1 cellular context compared by ENCODE assay signal in the genomic region with DNA sequence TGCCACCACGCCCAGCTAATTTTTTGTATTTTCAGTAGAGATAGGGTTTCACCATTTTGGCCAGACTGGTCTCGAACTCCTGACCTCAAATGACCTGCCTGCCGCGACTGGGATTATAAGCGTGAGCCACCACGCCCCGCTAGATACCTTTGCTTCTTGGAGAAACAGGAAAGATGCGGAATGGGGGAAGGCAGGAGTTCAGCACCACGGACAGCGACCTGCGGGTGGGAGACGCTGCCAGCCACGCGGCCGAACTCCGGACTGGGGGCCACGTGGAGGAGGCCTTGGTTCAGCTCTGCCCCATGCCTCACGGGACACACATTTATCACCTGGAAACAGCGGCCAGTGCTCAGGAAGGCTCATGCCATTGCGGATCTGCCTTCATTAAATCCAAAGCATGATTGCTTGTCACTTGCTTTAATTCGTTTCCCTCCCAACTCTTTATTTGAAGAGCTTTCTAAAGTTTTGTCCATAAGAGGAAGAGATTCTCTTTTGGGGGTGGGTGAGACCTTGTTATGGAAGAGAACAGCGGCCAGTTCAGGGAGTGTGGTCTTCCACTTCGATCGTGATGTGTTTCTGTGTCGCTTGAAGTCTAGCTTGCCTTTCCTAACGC.
TF ChIP-seq lines count a peak whose summit lies in the region.

No MANE protein-coding gene starts in this region.

TF ChIP-seq in HepG2, 621 proteins besides CTCF, POLR2A, EP300 and RAD21 (continued from another document and continues in another):
- TF ChIP-seq ZNF30 (CRISPR knock-in tag; IDR thresholded peaks at IDR 0.05) (0 out of 2 replicates have a peak, but pooled peaks have one; percentile 39), HNRNPH1 (optimal IDR thresholded peaks at IDR 0.05; ENCODE audit: low read depth, low read length) (no peak), ZNF569 (CRISPR knock-in tag; IDR thresholded peaks at IDR 0.05; ENCODE audit: borderline replicate concordance) (no peak), HNRNPLL (IDR thresholded peaks at IDR 0.05; ENCODE audit: low read depth, low read length, poor library complexity, severe bottlenecking) (no peak), THYN1 (CRISPR knock-in tag; IDR thresholded peaks at IDR 0.05; ENCODE audit: borderline replicate concordance, low read depth) (no peak), ZNF737 (CRISPR knock-in tag; IDR thresholded peaks at IDR 0.05; ENCODE audit: borderline replicate concordance) (peak; percentile 89; the same call in 1 of the 2 replicates), ZNF143 (CRISPR knock-in tag; IDR thresholded peaks at IDR 0.05) (peak; percentile 54; the same call in 1 of the 2 replicates), REXO4 (CRISPR knock-in tag; IDR thresholded peaks at IDR 0.05; ENCODE audit: borderline replicate concordance) (no peak), CCAR2 (optimal IDR thresholded peaks at IDR 0.05; ENCODE audit: low read depth, low read length) (no peak), ZNF546 (CRISPR knock-in tag; conservative IDR thresholded peaks at IDR 0.05) (peak; percentile 52; the same call in 1 of the 2 replicates), CAMTA2 (CRISPR knock-in tag; IDR thresholded peaks at IDR 0.05; ENCODE audit: borderline replicate concordance) (peak; percentile 92; the same call in 1 of the 2 replicates), RARA (CRISPR knock-in tag; IDR thresholded peaks at IDR 0.05) (peak; percentile 76), ZNF558 (CRISPR knock-in tag; IDR thresholded peaks at IDR 0.05; ENCODE audit: borderline replicate concordance) (peak; percentile 82; the same call in 1 of the 2 replicates), CEBPG (CRISPR knock-in tag; IDR thresholded peaks at IDR 0.05) (no peak), ZNF567 (CRISPR knock-in tag; IDR thresholded peaks at IDR 0.05; ENCODE audit: borderline replicate concordance) (no peak), HNF4A (CRISPR knock-in tag; IDR thresholded peaks at IDR 0.05) (peak; percentile 44), ZNF326 (CRISPR knock-in tag; IDR thresholded peaks at IDR 0.05; ENCODE audit: borderline replicate concordance) (no peak), STAT5B (CRISPR knock-in tag; IDR thresholded peaks at IDR 0.05) (peak; percentile 89), HMG20B (CRISPR knock-in tag; conservative IDR thresholded peaks at IDR 0.05) (peak; percentile 70), KDM1A (CRISPR knock-in tag; IDR thresholded peaks at IDR 0.05) (no peak), EHMT2 (IDR thresholded peaks at IDR 0.05; ENCODE audit: borderline replicate concordance, low read depth, low read length) (peak; percentile 98), GTF3A (CRISPR knock-in tag; conservative IDR thresholded peaks at IDR 0.05) (no peak), ZNF644 (CRISPR knock-in tag; IDR thresholded peaks at IDR 0.05; ENCODE audit: low read depth) (peak; percentile 54; the same call in 1 of the 2 replicates), EZH2 (conservative IDR thresholded peaks at IDR 0.05; ENCODE audit: low read depth, low read length) (no peak), AHR (CRISPR knock-in tag; IDR thresholded peaks at IDR 0.05) (peak; percentile 84; the same call in 1 of the 2 replicates), ZNF317 (CRISPR knock-in tag; IDR thresholded peaks at IDR 0.05) (peak; percentile 90), IRX3 (CRISPR knock-in tag; IDR thresholded peaks at IDR 0.05; ENCODE audit: borderline replicate concordance, low read depth) (peak; percentile 91), YEATS4 (CRISPR knock-in tag; IDR thresholded peaks at IDR 0.05; ENCODE audit: borderline replicate concordance) (0 out of 2 replicates have a peak, but pooled peaks have one; percentile 52), THAP11 (CRISPR knock-in tag; IDR thresholded peaks at IDR 0.05) (peak; percentile 78), HOXA9 (CRISPR knock-in tag; IDR thresholded peaks at IDR 0.05; ENCODE audit: borderline replicate concordance) (peak; percentile 92), HOXA3 (CRISPR knock-in tag; IDR thresholded peaks at IDR 0.05) (peak; percentile 82), RXRA (CRISPR knock-in tag; IDR thresholded peaks at IDR 0.05) (0 out of 2 replicates have a peak, but pooled peaks have one; percentile 26), ZNF260 (CRISPR knock-in tag; IDR thresholded peaks at IDR 0.05; ENCODE audit: borderline replicate concordance, low read depth) (no peak), BRCA1 (CRISPR knock-in tag; IDR thresholded peaks at IDR 0.05) (peak; percentile 93), ZNF766 (CRISPR knock-in tag; IDR thresholded peaks at IDR 0.05; ENCODE audit: borderline replicate concordance) (peak; percentile 91)
- TF ChIP-seq, protein P1, sequence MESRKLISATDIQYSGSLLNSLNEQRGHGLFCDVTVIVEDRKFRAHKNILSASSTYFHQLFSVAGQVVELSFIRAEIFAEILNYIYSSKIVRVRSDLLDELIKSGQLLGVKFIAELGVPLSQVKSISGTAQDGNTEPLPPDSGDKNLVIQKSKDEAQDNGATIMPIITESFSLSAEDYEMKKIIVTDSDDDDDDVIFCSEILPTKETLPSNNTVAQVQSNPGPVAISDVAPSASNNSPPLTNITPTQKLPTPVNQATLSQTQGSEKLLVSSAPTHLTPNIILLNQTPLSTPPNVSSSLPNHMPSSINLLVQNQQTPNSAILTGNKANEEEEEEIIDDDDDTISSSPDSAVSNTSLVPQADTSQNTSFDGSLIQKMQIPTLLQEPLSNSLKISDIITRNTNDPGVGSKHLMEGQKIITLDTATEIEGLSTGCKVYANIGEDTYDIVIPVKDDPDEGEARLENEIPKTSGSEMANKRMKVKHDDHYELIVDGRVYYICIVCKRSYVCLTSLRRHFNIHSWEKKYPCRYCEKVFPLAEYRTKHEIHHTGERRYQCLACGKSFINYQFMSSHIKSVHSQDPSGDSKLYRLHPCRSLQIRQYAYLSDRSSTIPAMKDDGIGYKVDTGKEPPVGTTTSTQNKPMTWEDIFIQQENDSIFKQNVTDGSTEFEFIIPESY (CRISPR knock-in tag; IDR thresholded peaks at IDR 0.05): peak; percentile 61
- TF ChIP-seq, protein P2, sequence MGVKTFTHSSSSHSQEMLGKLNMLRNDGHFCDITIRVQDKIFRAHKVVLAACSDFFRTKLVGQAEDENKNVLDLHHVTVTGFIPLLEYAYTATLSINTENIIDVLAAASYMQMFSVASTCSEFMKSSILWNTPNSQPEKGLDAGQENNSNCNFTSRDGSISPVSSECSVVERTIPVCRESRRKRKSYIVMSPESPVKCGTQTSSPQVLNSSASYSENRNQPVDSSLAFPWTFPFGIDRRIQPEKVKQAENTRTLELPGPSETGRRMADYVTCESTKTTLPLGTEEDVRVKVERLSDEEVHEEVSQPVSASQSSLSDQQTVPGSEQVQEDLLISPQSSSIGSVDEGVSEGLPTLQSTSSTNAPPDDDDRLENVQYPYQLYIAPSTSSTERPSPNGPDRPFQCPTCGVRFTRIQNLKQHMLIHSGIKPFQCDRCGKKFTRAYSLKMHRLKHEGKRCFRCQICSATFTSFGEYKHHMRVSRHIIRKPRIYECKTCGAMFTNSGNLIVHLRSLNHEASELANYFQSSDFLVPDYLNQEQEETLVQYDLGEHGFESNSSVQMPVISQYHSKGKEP (CRISPR knock-in tag; IDR thresholded peaks at IDR 0.05): peak; percentile 98
- TF ChIP-seq, protein P3, sequence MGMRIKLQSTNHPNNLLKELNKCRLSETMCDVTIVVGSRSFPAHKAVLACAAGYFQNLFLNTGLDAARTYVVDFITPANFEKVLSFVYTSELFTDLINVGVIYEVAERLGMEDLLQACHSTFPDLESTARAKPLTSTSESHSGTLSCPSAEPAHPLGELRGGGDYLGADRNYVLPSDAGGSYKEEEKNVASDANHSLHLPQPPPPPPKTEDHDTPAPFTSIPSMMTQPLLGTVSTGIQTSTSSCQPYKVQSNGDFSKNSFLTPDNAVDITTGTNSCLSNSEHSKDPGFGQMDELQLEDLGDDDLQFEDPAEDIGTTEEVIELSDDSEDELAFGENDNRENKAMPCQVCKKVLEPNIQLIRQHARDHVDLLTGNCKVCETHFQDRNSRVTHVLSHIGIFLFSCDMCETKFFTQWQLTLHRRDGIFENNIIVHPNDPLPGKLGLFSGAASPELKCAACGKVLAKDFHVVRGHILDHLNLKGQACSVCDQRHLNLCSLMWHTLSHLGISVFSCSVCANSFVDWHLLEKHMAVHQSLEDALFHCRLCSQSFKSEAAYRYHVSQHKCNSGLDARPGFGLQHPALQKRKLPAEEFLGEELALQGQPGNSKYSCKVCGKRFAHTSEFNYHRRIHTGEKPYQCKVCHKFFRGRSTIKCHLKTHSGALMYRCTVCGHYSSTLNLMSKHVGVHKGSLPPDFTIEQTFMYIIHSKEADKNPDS (CRISPR knock-in tag; IDR thresholded peaks at IDR 0.05): no peak
- TF ChIP-seq, protein P4, sequence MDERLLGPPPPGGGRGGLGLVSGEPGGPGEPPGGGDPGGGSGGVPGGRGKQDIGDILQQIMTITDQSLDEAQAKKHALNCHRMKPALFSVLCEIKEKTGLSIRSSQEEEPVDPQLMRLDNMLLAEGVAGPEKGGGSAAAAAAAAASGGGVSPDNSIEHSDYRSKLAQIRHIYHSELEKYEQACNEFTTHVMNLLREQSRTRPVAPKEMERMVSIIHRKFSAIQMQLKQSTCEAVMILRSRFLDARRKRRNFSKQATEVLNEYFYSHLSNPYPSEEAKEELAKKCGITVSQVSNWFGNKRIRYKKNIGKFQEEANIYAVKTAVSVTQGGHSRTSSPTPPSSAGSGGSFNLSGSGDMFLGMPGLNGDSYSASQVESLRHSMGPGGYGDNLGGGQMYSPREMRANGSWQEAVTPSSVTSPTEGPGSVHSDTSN (CRISPR knock-in tag; IDR thresholded peaks at IDR 0.05): no peak
- TF ChIP-seq, protein P5, sequence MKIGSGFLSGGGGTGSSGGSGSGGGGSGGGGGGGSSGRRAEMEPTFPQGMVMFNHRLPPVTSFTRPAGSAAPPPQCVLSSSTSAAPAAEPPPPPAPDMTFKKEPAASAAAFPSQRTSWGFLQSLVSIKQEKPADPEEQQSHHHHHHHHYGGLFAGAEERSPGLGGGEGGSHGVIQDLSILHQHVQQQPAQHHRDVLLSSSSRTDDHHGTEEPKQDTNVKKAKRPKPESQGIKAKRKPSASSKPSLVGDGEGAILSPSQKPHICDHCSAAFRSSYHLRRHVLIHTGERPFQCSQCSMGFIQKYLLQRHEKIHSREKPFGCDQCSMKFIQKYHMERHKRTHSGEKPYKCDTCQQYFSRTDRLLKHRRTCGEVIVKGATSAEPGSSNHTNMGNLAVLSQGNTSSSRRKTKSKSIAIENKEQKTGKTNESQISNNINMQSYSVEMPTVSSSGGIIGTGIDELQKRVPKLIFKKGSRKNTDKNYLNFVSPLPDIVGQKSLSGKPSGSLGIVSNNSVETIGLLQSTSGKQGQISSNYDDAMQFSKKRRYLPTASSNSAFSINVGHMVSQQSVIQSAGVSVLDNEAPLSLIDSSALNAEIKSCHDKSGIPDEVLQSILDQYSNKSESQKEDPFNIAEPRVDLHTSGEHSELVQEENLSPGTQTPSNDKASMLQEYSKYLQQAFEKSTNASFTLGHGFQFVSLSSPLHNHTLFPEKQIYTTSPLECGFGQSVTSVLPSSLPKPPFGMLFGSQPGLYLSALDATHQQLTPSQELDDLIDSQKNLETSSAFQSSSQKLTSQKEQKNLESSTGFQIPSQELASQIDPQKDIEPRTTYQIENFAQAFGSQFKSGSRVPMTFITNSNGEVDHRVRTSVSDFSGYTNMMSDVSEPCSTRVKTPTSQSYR (CRISPR knock-in tag; IDR thresholded peaks at IDR 0.05; ENCODE audit: borderline replicate concordance): peak; percentile 75; the same call in 1 of the 2 replicates
- TF ChIP-seq, protein P6, sequence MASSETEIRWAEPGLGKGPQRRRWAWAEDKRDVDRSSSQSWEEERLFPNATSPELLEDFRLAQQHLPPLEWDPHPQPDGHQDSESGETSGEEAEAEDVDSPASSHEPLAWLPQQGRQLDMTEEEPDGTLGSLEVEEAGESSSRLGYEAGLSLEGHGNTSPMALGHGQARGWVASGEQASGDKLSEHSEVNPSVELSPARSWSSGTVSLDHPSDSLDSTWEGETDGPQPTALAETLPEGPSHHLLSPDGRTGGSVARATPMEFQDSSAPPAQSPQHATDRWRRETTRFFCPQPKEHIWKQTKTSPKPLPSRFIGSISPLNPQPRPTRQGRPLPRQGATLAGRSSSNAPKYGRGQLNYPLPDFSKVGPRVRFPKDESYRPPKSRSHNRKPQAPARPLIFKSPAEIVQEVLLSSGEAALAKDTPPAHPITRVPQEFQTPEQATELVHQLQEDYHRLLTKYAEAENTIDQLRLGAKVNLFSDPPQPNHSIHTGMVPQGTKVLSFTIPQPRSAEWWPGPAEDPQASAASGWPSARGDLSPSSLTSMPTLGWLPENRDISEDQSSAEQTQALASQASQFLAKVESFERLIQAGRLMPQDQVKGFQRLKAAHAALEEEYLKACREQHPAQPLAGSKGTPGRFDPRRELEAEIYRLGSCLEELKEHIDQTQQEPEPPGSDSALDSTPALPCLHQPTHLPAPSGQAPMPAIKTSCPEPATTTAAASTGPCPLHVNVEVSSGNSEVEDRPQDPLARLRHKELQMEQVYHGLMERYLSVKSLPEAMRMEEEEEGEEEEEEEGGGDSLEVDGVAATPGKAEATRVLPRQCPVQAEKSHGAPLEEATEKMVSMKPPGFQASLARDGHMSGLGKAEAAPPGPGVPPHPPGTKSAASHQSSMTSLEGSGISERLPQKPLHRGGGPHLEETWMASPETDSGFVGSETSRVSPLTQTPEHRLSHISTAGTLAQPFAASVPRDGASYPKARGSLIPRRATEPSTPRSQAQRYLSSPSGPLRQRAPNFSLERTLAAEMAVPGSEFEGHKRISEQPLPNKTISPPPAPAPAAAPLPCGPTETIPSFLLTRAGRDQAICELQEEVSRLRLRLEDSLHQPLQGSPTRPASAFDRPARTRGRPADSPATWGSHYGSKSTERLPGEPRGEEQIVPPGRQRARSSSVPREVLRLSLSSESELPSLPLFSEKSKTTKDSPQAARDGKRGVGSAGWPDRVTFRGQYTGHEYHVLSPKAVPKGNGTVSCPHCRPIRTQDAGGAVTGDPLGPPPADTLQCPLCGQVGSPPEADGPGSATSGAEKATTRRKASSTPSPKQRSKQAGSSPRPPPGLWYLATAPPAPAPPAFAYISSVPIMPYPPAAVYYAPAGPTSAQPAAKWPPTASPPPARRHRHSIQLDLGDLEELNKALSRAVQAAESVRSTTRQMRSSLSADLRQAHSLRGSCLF (CRISPR knock-in tag; IDR thresholded peaks at IDR 0.05; ENCODE audit: borderline replicate concordance): peak; percentile 97
- TF ChIP-seq, protein P7, sequence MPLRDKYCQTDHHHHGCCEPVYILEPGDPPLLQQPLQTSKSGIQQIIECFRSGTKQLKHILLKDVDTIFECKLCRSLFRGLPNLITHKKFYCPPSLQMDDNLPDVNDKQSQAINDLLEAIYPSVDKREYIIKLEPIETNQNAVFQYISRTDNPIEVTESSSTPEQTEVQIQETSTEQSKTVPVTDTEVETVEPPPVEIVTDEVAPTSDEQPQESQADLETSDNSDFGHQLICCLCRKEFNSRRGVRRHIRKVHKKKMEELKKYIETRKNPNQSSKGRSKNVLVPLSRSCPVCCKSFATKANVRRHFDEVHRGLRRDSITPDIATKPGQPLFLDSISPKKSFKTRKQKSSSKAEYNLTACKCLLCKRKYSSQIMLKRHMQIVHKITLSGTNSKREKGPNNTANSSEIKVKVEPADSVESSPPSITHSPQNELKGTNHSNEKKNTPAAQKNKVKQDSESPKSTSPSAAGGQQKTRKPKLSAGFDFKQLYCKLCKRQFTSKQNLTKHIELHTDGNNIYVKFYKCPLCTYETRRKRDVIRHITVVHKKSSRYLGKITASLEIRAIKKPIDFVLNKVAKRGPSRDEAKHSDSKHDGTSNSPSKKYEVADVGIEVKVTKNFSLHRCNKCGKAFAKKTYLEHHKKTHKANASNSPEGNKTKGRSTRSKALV (CRISPR knock-in tag; IDR thresholded peaks at IDR 0.05): peak; percentile 93
- TF ChIP-seq, protein P8, sequence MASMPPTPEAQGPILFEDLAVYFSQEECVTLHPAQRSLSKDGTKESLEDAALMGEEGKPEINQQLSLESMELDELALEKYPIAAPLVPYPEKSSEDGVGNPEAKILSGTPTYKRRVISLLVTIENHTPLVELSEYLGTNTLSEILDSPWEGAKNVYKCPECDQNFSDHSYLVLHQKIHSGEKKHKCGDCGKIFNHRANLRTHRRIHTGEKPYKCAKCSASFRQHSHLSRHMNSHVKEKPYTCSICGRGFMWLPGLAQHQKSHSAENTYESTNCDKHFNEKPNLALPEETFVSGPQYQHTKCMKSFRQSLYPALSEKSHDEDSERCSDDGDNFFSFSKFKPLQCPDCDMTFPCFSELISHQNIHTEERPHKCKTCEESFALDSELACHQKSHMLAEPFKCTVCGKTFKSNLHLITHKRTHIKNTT (CRISPR knock-in tag; IDR thresholded peaks at IDR 0.05): no peak
